ENCODE assay signal across 8 cellular contexts in the genomic region with DNA sequence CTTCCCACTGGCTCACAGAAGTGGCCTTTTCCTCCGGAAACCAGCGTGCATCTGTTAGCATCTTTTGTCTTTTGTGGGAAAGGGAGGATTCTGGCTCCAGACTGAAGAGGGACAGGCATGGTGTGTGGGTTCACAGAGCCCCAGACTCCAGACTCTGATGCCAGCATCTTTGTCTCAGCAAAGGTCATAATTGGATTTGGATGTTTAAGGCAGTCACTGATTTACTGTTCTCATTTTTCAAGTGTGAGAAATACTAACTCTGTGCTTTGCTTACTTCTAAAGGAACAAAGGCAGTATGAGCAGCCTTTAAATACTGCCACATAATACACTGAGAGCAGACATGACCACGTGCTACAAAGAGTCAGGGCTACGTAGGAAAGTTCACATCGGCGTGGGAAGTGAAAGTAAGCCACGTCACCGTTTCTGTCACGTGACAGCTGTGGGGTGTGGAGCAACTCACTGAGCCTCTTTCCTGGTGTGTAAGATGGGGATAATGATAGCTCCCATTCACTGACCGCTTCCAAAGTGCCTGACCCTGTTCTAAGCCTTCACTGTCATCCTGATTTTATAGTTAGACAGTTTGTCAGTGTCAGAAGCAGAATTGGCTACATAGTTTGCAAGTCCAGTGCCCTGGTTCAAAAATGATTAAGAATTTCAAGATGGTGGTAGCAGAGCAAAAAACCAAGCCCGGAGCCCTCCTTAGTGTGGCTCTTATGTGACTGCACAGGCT. TPM values are rescaled to one million over a fixed set of nuclear protein-coding genes. Genes with fewer than 3 reads are reported as not detected.
DNase-seq lines count a peak whose midpoint lies in the region; ATAC-seq, FAIRE-seq and TF ChIP-seq lines count a peak whose summit lies in the region.

No MANE protein-coding gene starts in this region.

- H3K4me3 ChIP-seq in heart right ventricle, result peak overlapping the region in 3 of 10 donors; percentile 14 to 37 (median 16)
- peak overlapping the region in 1 of 4 donors; percentile 17 for H3K4me3 ChIP-seq in gastrocnemius medialis

- no peak for TF ChIP-seq POLR2A in gastrocnemius medialis (IDR thresholded peaks at IDR 0.05)

- in situ Hi-C loops in gastrocnemius medialis (cut with MboI; ENCODE audit: low sequenced_read_pairs in 4 of 4), result loop anchor here (10.0 to 25.0 kb wide), 2 partner anchors 535 to 537 kb away; no protein-coding TSS in a partner anchor

- FAIRE-seq in HTR-8/SVneo (lab: Jason Lieb, UNC), result no peak

- no peaks in the 10 kb centered on the region for H3K9me3 ChIP-seq in heart right ventricle
- H3K9me3 ChIP-seq in gastrocnemius medialis, result no peaks in the 10 kb centered on the region

- 33 to 50% methylated on average over 11 of the region's 11 CpGs for WGBS in heart right ventricle, 2 donors

- H3K27me3 ChIP-seq in heart right ventricle (peaks cover 0 to 25% (median 0%) of the 10 kb centered on the region in 7 donors), gastrocnemius medialis (no peaks in the 10 kb centered on the region)

- TF ChIP-seq CTCF in heart right ventricle (IDR thresholded peaks at IDR 0.05), result no peak
- TF ChIP-seq CTCF in gastrocnemius medialis (IDR thresholded peaks at IDR 0.05 in 4 of 5, conservative IDR thresholded peaks at IDR 0.05 in 1 of 5), result no peak

- peak overlapping the region in 9 of 10 donors; percentile 39 to 92 (median 69) for H3K27ac ChIP-seq in heart right ventricle
- H3K27ac ChIP-seq in gastrocnemius medialis, result peak overlapping the region; percentile 41 to 66 (median 57)

- peak; percentile 59 for DNase-seq in activated naive CD8-positive, alpha-beta T cell treated with anti-CD3 and anti-CD28 coated beads, Interleukin-2, amount 50 U/mL, for 16 hours (ENCODE audit: low read depth, low spot score)
- DNase-seq in heart right ventricle (peak; percentile 50 to 84), gastrocnemius medialis (peak; percentile 52 to 64), HTR-8/SVneo (ENCODE audit: insufficient read length, low spot score) (no peak), NCI-H2171 treated with DMSO at 0.1 percent for 48 hours (lab: John Stamatoyannopoulos, UW) (no peak)

- H3K4me1 ChIP-seq in heart right ventricle (peaks cover 0 to 74% (median 12%) of the 10 kb centered on the region in 9 donors), gastrocnemius medialis (peaks cover 0 to 3% of the 10 kb centered on the region in 2 donors)

- intact Hi-C loops in heart right ventricle (cut with DNase I), result loop anchor here in 3 of 10 donors (5.0 kb wide), 2 partner anchors 697 to 1082 kb away; no protein-coding TSS in a partner anchor
- intact Hi-C loops in gastrocnemius medialis (cut with DNase I; ENCODE audit: low total_unique reads), result loop anchor here (5.0 to 10.0 kb wide), 2 partner anchors 522 to 705 kb away; a partner anchor contains a TSS

- peak; percentile 54 for ATAC-seq in GM18870 (IDR thresholded peaks at IDR 0.05; ENCODE audit: unreplicated experiment)
- ATAC-seq in HG03139 (IDR thresholded peaks at IDR 0.05; ENCODE audit: unreplicated experiment), result peak; percentile 45
- peak; percentile 42 for ATAC-seq in SK-N-SH treated with all-trans-retinoic acid at 6 μM for 48 hours
- peak; percentile 79 to 95 (median 92) for ATAC-seq in heart right ventricle
- peak; percentile 84 to 93 for ATAC-seq in gastrocnemius medialis

- H3K36me3 ChIP-seq in heart right ventricle (no peaks in the 10 kb centered on the region), gastrocnemius medialis (no peaks in the 10 kb centered on the region)

TF ChIP-seq in SK-N-SH treated with all-trans-retinoic acid at 6 μM for 48 hours, 23 proteins besides CTCF, POLR2A, EP300 and RAD21:
- 0 out of 2 replicates have a peak, but pooled peaks have one; percentile 57 for TF ChIP-seq CSDC2 (CRISPR knock-in tag; IDR thresholded peaks at IDR 0.05)
- TF ChIP-seq ESRRG (CRISPR knock-in tag; IDR thresholded peaks at IDR 0.05), result no peak
- TF ChIP-seq, protein P1, sequence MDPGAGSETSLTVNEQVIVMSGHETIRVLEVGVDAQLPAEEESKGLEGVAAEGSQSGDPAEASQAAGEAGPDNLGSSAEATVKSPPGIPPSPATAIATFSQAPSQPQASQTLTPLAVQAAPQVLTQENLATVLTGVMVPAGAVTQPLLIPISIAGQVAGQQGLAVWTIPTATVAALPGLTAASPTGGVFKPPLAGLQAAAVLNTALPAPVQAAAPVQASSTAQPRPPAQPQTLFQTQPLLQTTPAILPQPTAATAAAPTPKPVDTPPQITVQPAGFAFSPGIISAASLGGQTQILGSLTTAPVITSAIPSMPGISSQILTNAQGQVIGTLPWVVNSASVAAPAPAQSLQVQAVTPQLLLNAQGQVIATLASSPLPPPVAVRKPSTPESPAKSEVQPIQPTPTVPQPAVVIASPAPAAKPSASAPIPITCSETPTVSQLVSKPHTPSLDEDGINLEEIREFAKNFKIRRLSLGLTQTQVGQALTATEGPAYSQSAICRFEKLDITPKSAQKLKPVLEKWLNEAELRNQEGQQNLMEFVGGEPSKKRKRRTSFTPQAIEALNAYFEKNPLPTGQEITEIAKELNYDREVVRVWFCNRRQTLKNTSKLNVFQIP (CRISPR knock-in tag; IDR thresholded peaks at IDR 0.05; ENCODE audit: borderline replicate concordance, low read depth), result no peak

RNA-seq across cellular contexts. Expression of a gene that starts 24.8 kb away (rescaled TPM):
- total RNA-seq in heart right ventricle, result 1,000 to 10,000 TPM in 3 of 10 donors, 100 to 1,000 TPM in 7; 700 to 2,442 (median 850) TPM
- 1,000 to 10,000 TPM; 2,617 to 3,026 TPM for polyA plus RNA-seq in heart right ventricle
- 100 to 1,000 TPM; 492 to 653 (median 526) TPM for total RNA-seq in gastrocnemius medialis

RNA-seq across cellular contexts. Expression of a gene that starts 43.7 kb away (rescaled TPM):
- total RNA-seq in heart right ventricle (1 to 10 TPM in 4 of 10 donors, under 1 TPM in 6; 0.17 to 6.9 (median 0.67) TPM), gastrocnemius medialis (under 1 TPM; 0.42 to 0.97 (median 0.62) TPM)
- polyA plus RNA-seq in heart right ventricle, result under 1 TPM; 0.07 to 0.23 TPM

Comparison
In these comparisons a context has a peak if more than half of its experiments do, and no peak if none do; other contexts are left out.
1. ATAC-seq: peak in every context shown above with its lines; median percentile 92 in heart right ventricle; 88 in gastrocnemius medialis; 54 in GM18870; 45 in HG03139; 42 in SK-N-SH treated with all-trans-retinoic acid at 6 μM for 48 hours.
2. DNase-seq: peak in activated naive CD8-positive, alpha-beta T cell treated with anti-CD3 and anti-CD28 coated beads, Interleukin-2, amount 50 U/mL, for 16 hours (single experiment), heart right ventricle (2 of 2) and gastrocnemius medialis (2 of 2); none in HTR-8/SVneo (single experiment) and NCI-H2171 treated with DMSO at 0.1 percent for 48 hours (single experiment).